Comparison of ENCODE assay signal across 1 cellular context in genomic region chr2:161312996-161313395, GRCh38.
TF ChIP-seq lines count a peak whose summit lies in the region.

No MANE protein-coding gene starts in this region.

TF ChIP-seq in GM12878, 131 proteins besides CTCF, POLR2A, EP300 and RAD21 (continued from another document):
- TF ChIP-seq E2F8 (IDR thresholded peaks at IDR 0.05; ENCODE audit: low read depth, partially characterized antibody) (no peak), ZBTB33 (IDR thresholded peaks at IDR 0.05) (no peak), PBX3 (IDR thresholded peaks at IDR 0.05; ENCODE audit: insufficient replicate concordance, low read depth, low read length) (no peak), CHD4 (IDR thresholded peaks at IDR 0.05) (no peak), ZNF274 (IDR thresholded peaks at IDR 0.05; ENCODE audit: insufficient read depth, insufficient read length) (no peak)
